Comparison of ENCODE assay signal across 9 cellular contexts in the genomic region with DNA sequence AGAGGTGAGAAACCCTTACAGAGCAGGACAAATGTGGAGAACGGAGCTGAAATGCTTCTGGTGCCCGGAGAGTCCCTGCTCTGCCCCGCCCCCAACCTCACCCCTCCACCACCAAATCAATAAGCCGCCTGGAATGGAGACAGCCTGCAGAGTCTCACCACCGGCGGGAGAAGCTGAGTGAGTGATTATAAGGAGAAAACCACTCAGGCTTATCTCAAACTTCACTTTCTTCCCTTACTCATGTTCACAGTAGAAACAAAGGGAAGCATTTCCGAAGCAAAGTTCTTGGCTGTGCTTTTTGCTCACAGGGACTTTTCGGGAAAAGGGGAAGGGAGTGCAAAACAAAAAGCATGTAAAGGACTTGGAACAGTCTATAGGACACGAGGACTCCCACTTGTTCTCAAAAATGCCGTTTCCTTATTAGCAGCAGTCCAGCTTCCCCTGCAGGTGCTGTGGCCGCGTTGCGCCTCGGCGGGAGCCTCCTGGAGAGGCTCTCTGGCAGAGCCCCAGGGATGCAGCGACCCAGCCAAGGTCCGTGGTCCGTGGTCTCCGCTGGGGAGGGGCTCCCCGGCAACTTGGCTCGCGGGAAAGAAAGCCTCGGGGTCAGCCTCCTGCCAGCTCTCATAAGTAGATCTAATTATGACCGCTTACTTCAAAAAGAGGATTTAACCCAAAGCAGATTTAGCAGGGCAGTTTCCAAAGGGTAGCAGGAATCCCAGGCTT.
DNase-seq lines count a peak whose midpoint lies in the region; ATAC-seq and TF ChIP-seq lines count a peak whose summit lies in the region.
"Had no signal": no experiment of that assay in that cellular context is flagged by ENCODE, and none has a peak within 500 bp of the region (broad histone marks: within the 10 kb centered on the region; RNA-seq: fewer than 3 reads in every experiment).

No MANE protein-coding gene starts in this region.

- TF ChIP-seq CTCF in VCaP (conservative IDR thresholded peaks at IDR 0.05): 0 out of 2 replicates have a peak, but pooled peaks have one; percentile 6

- H3K27ac ChIP-seq in VCaP (no peak overlapping the region), skeletal muscle tissue (ENCODE audit: low read depth, low read length) (no peak overlapping the region)
- H3K27ac ChIP-seq: KMS-11 had no signal

- no peaks in the 10 kb centered on the region for H3K9me3 ChIP-seq in HAP-1
- H3K9me3 ChIP-seq in skeletal muscle tissue (ENCODE audit: control insufficient read depth in 3 of 3, low read length in 3 of 3): no peaks in the 10 kb centered on the region

- DNase-seq in HAP-1 (ENCODE audit: low spot score in 2 of 2) (peak; percentile 79 to 85), inferior parietal cortex (ENCODE audit: extremely low spot score) (no peak), NCI-H1436 treated with DMSO at 0.1 percent for 48 hours (lab: John Stamatoyannopoulos, UW) (no peak), CD1c-positive myeloid dendritic cell (ENCODE audit: extremely low spot score) (no peak)

- no peak for ATAC-seq in GM18517 (IDR thresholded peaks at IDR 0.05; ENCODE audit: unreplicated experiment)

- H3K4me3 ChIP-seq in HAP-1 (peak overlapping the region; percentile 21), iPS-11a (ENCODE audit: low read depth, low read length) (peak overlapping the region; percentile 44), skeletal muscle tissue (ENCODE audit: low read length in 3 of 3) (peak overlapping the region in 2 of 3 donors; percentile 14 to 60)

- in situ Hi-C loops in HAP-1 (cut with MboI; ENCODE audit: low sequenced_read_pairs): no loop called here

- no peaks in the 10 kb centered on the region for H3K27me3 ChIP-seq in HAP-1 (ENCODE audit: low read depth)
- H3K27me3 ChIP-seq in skeletal muscle tissue (ENCODE audit: control insufficient read depth in 3 of 3, insufficient read depth in 3 of 3, low read length in 3 of 3): no peaks in the 10 kb centered on the region

- peaks cover 18% of the 10 kb centered on the region for H3K4me1 ChIP-seq in HAP-1
- peaks cover 0 to 3% (median 0%) of the 10 kb centered on the region in 3 donors for H3K4me1 ChIP-seq in skeletal muscle tissue (ENCODE audit: control insufficient read depth in 3 of 3, insufficient read depth in 3 of 3, low read length in 3 of 3)

- H3K9ac ChIP-seq in skeletal muscle tissue (ENCODE audit: low read depth in 1 of 3, low read length in 3 of 3): no peak overlapping the region
- H3K9ac ChIP-seq: KMS-11 had no signal

- H3K36me3 ChIP-seq in HAP-1 (replicated peaks): no peaks in the 10 kb centered on the region
- peaks cover 5 to 11% (median 6%) of the 10 kb centered on the region in 3 donors for H3K36me3 ChIP-seq in skeletal muscle tissue (ENCODE audit: control insufficient read depth in 3 of 3, insufficient read depth in 3 of 3, low read length in 3 of 3)

Comparison
In these comparisons a context has a peak if more than half of its experiments do, and no peak if none do; other contexts are left out.
1. DNase-seq: peak in HAP-1 (2 of 2); none in inferior parietal cortex (single experiment), NCI-H1436 treated with DMSO at 0.1 percent for 48 hours (single experiment) and CD1c-positive myeloid dendritic cell (single experiment).
2. Peak in every context shown above with its lines, with median percentiles within 50 percentile points of each other: H3K4me3 ChIP-seq.